8 cellular contexts compared by ENCODE assay signal in genomic region chr11:4187055-4187988, GRCh38.
A peak's percentile ranks its signal among the peaks of the same experiment; 100 is the strongest.
DNase-seq lines count a peak whose midpoint lies in the region; ATAC-seq and TF ChIP-seq lines count a peak whose summit lies in the region.

No MANE protein-coding gene starts in this region.

- ATAC-seq in GM18861 (IDR thresholded peaks at IDR 0.05; ENCODE audit: unreplicated experiment) (peak; percentile 97), HG03097 (IDR thresholded peaks at IDR 0.05; ENCODE audit: low FRiP score, unreplicated experiment) (peak; percentile 92)

- H3K4me3 ChIP-seq in AG04449 (ENCODE audit: low read depth, low read length), result peak overlapping the region; percentile 67
- peak overlapping the region; percentile 30 to 82 (median 52) for H3K4me3 ChIP-seq in spleen

- H3K27me3 ChIP-seq in spleen (replicated peaks in 1 of 7), result peaks cover 0 to 19% (median 0%) of the 10 kb centered on the region in 7 donors

- peak overlapping the region in 2 of 8 donors; percentile 47 to 53 for H3K27ac ChIP-seq in spleen

- no peak for TF ChIP-seq POLR2A in spleen (IDR thresholded peaks at IDR 0.05)

- WGBS in spleen, 5 donors, result 1 to 2% (median 1%) methylated on average over 21 to 83 of the region's 83 CpGs

- peak; percentile 97 for TF ChIP-seq CTCF in AG04449 (IDR thresholded peaks at IDR 0.05; ENCODE audit: insufficient read depth, low read length, missing control alignments)
- peak; percentile 88 to 99 (median 98) for TF ChIP-seq CTCF in spleen (IDR thresholded peaks at IDR 0.05 in 8 of 11, conservative IDR thresholded peaks at IDR 0.05 in 3 of 11)

- no peaks in the 10 kb centered on the region for H3K36me3 ChIP-seq in spleen

- CTCF ChIA-PET in AG04449 (lab: Yijun Ruan, JAX), result interaction anchor here (0.7 to 7.4 kb wide), 44 partner anchors 8 to 1704 kb away, joined by 3 to 204 read pairs (median 4); partner anchors contain the start of genes OR51D1, OR52M1 and TRIM68

- H3K9me3 ChIP-seq in spleen, result no peaks in the 10 kb centered on the region

- intact Hi-C loops in spleen (cut with DNase I; ENCODE audit: low total_unique reads), result loop anchor here (2.0 kb wide), 1 partner anchor 305 kb away; no protein-coding TSS in a partner anchor

- DNase-seq in AG04449 (ENCODE audit: low read depth, low spot score), result no peak
- DNase-seq in NCI-H2196 treated with DMSO at 0.1 percent for 48 hours (lab: John Stamatoyannopoulos, UW; ENCODE audit: unreplicated experiment), result peak; percentile 85
- DNase-seq in activated CD4-positive, CD25-positive, alpha-beta regulatory T cell (lab: John Stamatoyannopoulos, UW), result peak; percentile 67 to 90 (median 76)
- peak; percentile 68 for DNase-seq in central memory CD4-positive, alpha-beta T cell
- peak; percentile 94 for DNase-seq in islet precursor cell
- DNase-seq in spleen, result peak; percentile 96

- H3K4me1 ChIP-seq in spleen, result peaks cover 2 to 15% (median 14%) of the 10 kb centered on the region in 6 donors

- POLR2A ChIA-PET in AG04449 (lab: Yijun Ruan, JAX), result interaction anchor here (0.6 to 1.7 kb wide), 2 partner anchors 352 to 372 kb away, joined by 3 to 4 read pairs; no protein-coding TSS in a partner anchor
